Comparison of ENCODE assay signal across 38 cellular contexts in the genomic region with DNA sequence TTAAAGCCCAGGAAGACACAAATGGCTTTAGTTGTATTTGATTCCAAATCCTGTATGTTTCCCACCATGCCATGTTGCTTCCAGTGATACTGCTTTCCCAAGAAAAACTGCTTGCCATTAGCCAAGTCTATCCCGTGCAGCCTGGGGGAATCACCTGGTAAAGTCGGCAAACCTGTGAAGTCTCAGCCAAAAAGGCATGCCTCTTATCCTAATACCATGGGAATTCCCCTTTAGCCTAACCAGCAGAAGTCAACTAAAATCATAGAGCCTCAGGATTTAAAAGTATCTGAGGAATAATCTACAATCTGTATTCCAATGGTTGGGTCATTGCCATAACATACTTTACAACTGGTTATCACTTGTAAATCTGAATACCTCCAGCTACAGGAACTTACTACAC.
"Had no signal": no experiment of that assay in that cellular context is flagged by ENCODE, and none has a peak within 500 bp of the region (broad histone marks: within the 10 kb centered on the region; RNA-seq: fewer than 3 reads in every experiment).

No MANE protein-coding gene starts in this region.

- H3K9me3 Mint-ChIP-seq: brain had no signal

- H3K27ac Mint-ChIP-seq: activated naive CD4-positive, alpha-beta T cell treated with anti-CD3 and anti-CD28 coated beads for 36 hours; activated naive CD4-positive, alpha-beta T cell treated with anti-CD3 and anti-CD28 coated beads, Interleukin-2, amount 10 ng/mL, durations not matched to agents 7 days and 5 days; activated naive CD4-positive, alpha-beta T cell treated with anti-CD3 and anti-CD28 coated beads, Interleukin-2, amount 50 U/mL, for 24 hours; activated naive CD4-positive, alpha-beta T cell treated with anti-CD3 and anti-CD28 coated beads, Interleukin-2, amount 50 U/mL, for 72 hours; activated naive CD8-positive, alpha-beta T cell; activated naive CD8-positive, alpha-beta T cell treated with anti-CD3 and anti-CD28 coated beads for 36 hours; activated naive CD8-positive, alpha-beta T cell treated with anti-CD3 and anti-CD28 coated beads, Interleukin-2, amount 10 ng/mL, durations not matched to agents 7 days and 5 days; activated naive CD8-positive, alpha-beta T cell treated with anti-CD3 and anti-CD28 coated beads, Interleukin-2, amount 50 U/mL, for 24 hours; activated T-cell treated with anti-CD3 and anti-CD28 coated beads, Interleukin-2, amount 50 U/mL, for 24 hours; activated T-cell treated with anti-CD3 and anti-CD28 coated beads, Interleukin-2, amount 50 U/mL, for 72 hours; activated T-helper 1 cell treated with anti-CD3 and anti-CD28 coated beads, Interleukin-12 subunit alpha, Interleukin-12 subunit beta, Interleukin-2, Interleukin-4 antibody, amounts not matched to agents 30 ng/mL and 10 ng/mL and 1 ng/mL, durations not matched to agents 14 hours and 24 hours and 36 hours; activated T-helper 17 cell treated with anti-CD3 and anti-CD28 coated beads, Interleukin-2, amount 50 U/mL, for 72 hours; activated T-helper 2 cell treated with anti-CD3 and anti-CD28 coated beads, Interferon-gamma antibody, Interleukin-2, Interleukin-4, amounts not matched to agents 10 μg/mL and 5 μg/mL and 100 μg/mL, durations not matched to agents 14 hours and 24 hours and 36 hours; brain had no signal

- H3K4me3 Mint-ChIP-seq: activated naive CD4-positive, alpha-beta T cell treated with anti-CD3 and anti-CD28 coated beads for 36 hours; activated naive CD4-positive, alpha-beta T cell treated with anti-CD3 and anti-CD28 coated beads, Interleukin-2, amount 10 ng/mL, durations not matched to agents 7 days and 5 days; activated naive CD4-positive, alpha-beta T cell treated with anti-CD3 and anti-CD28 coated beads, Interleukin-2, amount 50 U/mL, for 24 hours; activated naive CD8-positive, alpha-beta T cell; activated naive CD8-positive, alpha-beta T cell treated with anti-CD3 and anti-CD28 coated beads for 36 hours; activated naive CD8-positive, alpha-beta T cell treated with anti-CD3 and anti-CD28 coated beads, Interleukin-2, amount 10 ng/mL, durations not matched to agents 7 days and 5 days; activated naive CD8-positive, alpha-beta T cell treated with anti-CD3 and anti-CD28 coated beads, Interleukin-2, amount 50 U/mL, for 24 hours; activated T-cell treated with anti-CD3 and anti-CD28 coated beads, Interleukin-2, amount 50 U/mL, for 24 hours; activated T-cell treated with anti-CD3 and anti-CD28 coated beads, Interleukin-2, amount 50 U/mL, for 4 hours; activated T-cell treated with anti-CD3 and anti-CD28 coated beads, Interleukin-2, amount 50 U/mL, for 72 hours; activated T-helper 1 cell treated with anti-CD3 and anti-CD28 coated beads, Interleukin-12 subunit alpha, Interleukin-12 subunit beta, Interleukin-2, Interleukin-4 antibody, amounts not matched to agents 30 ng/mL and 10 ng/mL and 1 ng/mL, durations not matched to agents 14 hours and 24 hours and 36 hours; activated T-helper 17 cell treated with anti-CD3 and anti-CD28 coated beads, Interleukin-2, amount 50 U/mL, for 72 hours; brain; central memory CD8-positive, alpha-beta T cell had no signal

- DNase-seq: activated effector memory CD4-positive, alpha-beta T cell treated with anti-CD3 and anti-CD28 coated beads, Interleukin-2, amount 50 U/mL, for 16 hours; activated effector memory CD4-positive, alpha-beta T cell treated with Interleukin-2 at 50 U/mL for 16 hours; activated gamma-delta T cell; activated gamma-delta T cell treated with Interleukin-2 at 50 U/mL for 16 hours; activated naive CD4-positive, alpha-beta T cell; activated naive CD4-positive, alpha-beta T cell treated with anti-CD3 and anti-CD28 coated beads for 36 hours; activated naive CD4-positive, alpha-beta T cell treated with anti-CD3 and anti-CD28 coated beads, Interleukin-2, amount 10 ng/mL, durations not matched to agents 7 days and 5 days; activated naive CD4-positive, alpha-beta T cell treated with anti-CD3 and anti-CD28 coated beads, Interleukin-2, amount 50 U/mL, for 16 hours; activated naive CD4-positive, alpha-beta T cell treated with Interleukin-2 at 50 U/mL for 16 hours; activated naive CD8-positive, alpha-beta T cell treated with anti-CD3 and anti-CD28 coated beads for 36 hours; activated naive CD8-positive, alpha-beta T cell treated with anti-CD3 and anti-CD28 coated beads, Interleukin-2, amount 10 ng/mL, durations not matched to agents 7 days and 5 days; activated naive CD8-positive, alpha-beta T cell treated with anti-CD3 and anti-CD28 coated beads, Interleukin-2, amount 50 U/mL, for 24 hours; activated T-cell treated with anti-CD3 and anti-CD28 coated beads, Interleukin-2, amount 50 U/mL, for 1 hour; activated T-cell treated with anti-CD3 and anti-CD28 coated beads, Interleukin-2, amount 50 U/mL, for 24 hours; activated T-cell treated with anti-CD3 and anti-CD28 coated beads, Interleukin-2, amount 50 U/mL, for 4 hours; activated T-cell treated with anti-CD3 and anti-CD28 coated beads, Interleukin-2, amount 50 U/mL, for 48 hours; activated T-cell treated with anti-CD3 and anti-CD28 coated beads, Interleukin-2, amount 50 U/mL, for 72 hours; adrenal gland; amniotic stem cell; amygdala; anterior cingulate cortex; aorta; body of pancreas; brain microvascular endothelial cell; caudate nucleus; central memory CD4-positive, alpha-beta T cell; cerebellar nuclear complex had no signal

- H3K36me3 Mint-ChIP-seq: activated naive CD4-positive, alpha-beta T cell treated with anti-CD3 and anti-CD28 coated beads, Interleukin-2, amount 10 ng/mL, durations not matched to agents 7 days and 5 days; activated naive CD4-positive, alpha-beta T cell treated with anti-CD3 and anti-CD28 coated beads, Interleukin-2, amount 50 U/mL, for 24 hours; activated naive CD8-positive, alpha-beta T cell treated with anti-CD3 and anti-CD28 coated beads, Interleukin-2, amount 10 ng/mL, durations not matched to agents 7 days and 5 days; brain had no signal

- H3K4me1 Mint-ChIP-seq: activated naive CD4-positive, alpha-beta T cell treated with anti-CD3 and anti-CD28 coated beads, Interleukin-2, amount 10 ng/mL, durations not matched to agents 7 days and 5 days; activated naive CD4-positive, alpha-beta T cell treated with anti-CD3 and anti-CD28 coated beads, Interleukin-2, amount 50 U/mL, for 24 hours; activated naive CD8-positive, alpha-beta T cell treated with anti-CD3 and anti-CD28 coated beads for 36 hours; activated naive CD8-positive, alpha-beta T cell treated with anti-CD3 and anti-CD28 coated beads, Interleukin-2, amount 10 ng/mL, durations not matched to agents 7 days and 5 days; activated naive CD8-positive, alpha-beta T cell treated with anti-CD3 and anti-CD28 coated beads, Interleukin-2, amount 50 U/mL, for 24 hours; activated T-helper 17 cell treated with anti-CD3 and anti-CD28 coated beads, Interleukin-2, amount 50 U/mL, for 72 hours; brain; central memory CD8-positive, alpha-beta T cell had no signal

- H3K27me3 ChIP-seq: adrenal gland, ascending aorta, body of pancreas, brain microvascular endothelial cell, breast epithelium, cardiac muscle cell had no signal

- H3K4me3 ChIP-seq: adrenal gland, ascending aorta, body of pancreas, breast epithelium, cardiac muscle cell had no signal

- H3K4me1 ChIP-seq: adrenal gland, ascending aorta, body of pancreas, breast epithelium had no signal

- H3K9me3 ChIP-seq: adrenal gland, ascending aorta, body of pancreas, breast epithelium had no signal

- H3K27me3 Mint-ChIP-seq: activated naive CD4-positive, alpha-beta T cell treated with anti-CD3 and anti-CD28 coated beads, Interleukin-2, amount 10 ng/mL, durations not matched to agents 7 days and 5 days; activated naive CD4-positive, alpha-beta T cell treated with anti-CD3 and anti-CD28 coated beads, Interleukin-2, amount 50 U/mL, for 24 hours; activated naive CD8-positive, alpha-beta T cell; activated naive CD8-positive, alpha-beta T cell treated with anti-CD3 and anti-CD28 coated beads for 36 hours; activated naive CD8-positive, alpha-beta T cell treated with anti-CD3 and anti-CD28 coated beads, Interleukin-2, amount 10 ng/mL, durations not matched to agents 7 days and 5 days; activated naive CD8-positive, alpha-beta T cell treated with anti-CD3 and anti-CD28 coated beads, Interleukin-2, amount 50 U/mL, for 24 hours; activated T-cell treated with anti-CD3 and anti-CD28 coated beads, Interleukin-2, amount 50 U/mL, for 24 hours; activated T-helper 17 cell treated with anti-CD3 and anti-CD28 coated beads, Interleukin-2, amount 50 U/mL, for 72 hours; brain; central memory CD8-positive, alpha-beta T cell had no signal

- H3K27ac ChIP-seq: adrenal gland, ascending aorta, body of pancreas, brain microvascular endothelial cell, breast epithelium, cardiac muscle cell had no signal

- H3K36me3 ChIP-seq: adrenal gland, ascending aorta, brain microvascular endothelial cell, breast epithelium, cardiac muscle cell had no signal
